ENCODE assay signal across 14 cellular contexts in genomic region chr11:75654314-75654713, GRCh38. TPM values are rescaled to one million over a fixed set of nuclear protein-coding genes. Genes with fewer than 3 reads are reported as not detected.
DNase-seq lines count a peak whose midpoint lies in the region; ATAC-seq and TF ChIP-seq lines count a peak whose summit lies in the region.
"Had no signal": no experiment of that assay in that cellular context is flagged by ENCODE, and none has a peak within 500 bp of the region (broad histone marks: within the 10 kb centered on the region; RNA-seq: fewer than 3 reads in every experiment).

No MANE protein-coding gene starts in this region.

- H3K36me3 ChIP-seq in thyroid gland (no peaks in the 10 kb centered on the region), SJCRH30 (no peaks in the 10 kb centered on the region)
- H3K36me3 ChIP-seq: lower lobe of right lung, SJSA1, transverse colon had no signal

- TF ChIP-seq CTCF in fibroblast of mammary gland (conservative IDR thresholded peaks at IDR 0.05; ENCODE audit: control insufficient read depth, insufficient read depth, low read depth, low read length) (no peak), thyroid gland (IDR thresholded peaks at IDR 0.05) (no peak)

- ATAC-seq in HG03442 (IDR thresholded peaks at IDR 0.05; ENCODE audit: unreplicated experiment) (peak; percentile 81), left colon (no peak)

- no peaks in the 10 kb centered on the region for H3K27me3 ChIP-seq in thyroid gland
- no peaks in the 10 kb centered on the region for H3K27me3 ChIP-seq in SJCRH30
- H3K27me3 ChIP-seq: SJSA1, transverse colon had no signal

- WGBS in thyroid gland, 2 donors: 80 to 91% methylated on average over 3 of the region's 3 CpGs

- peak; percentile 51 for DNase-seq in GM04503 (ENCODE audit: low read depth)
- DNase-seq in GM19238 (ENCODE audit: insufficient read length, low spot score): peak; percentile 18
- peak; percentile 49 for DNase-seq in fibroblast of mammary gland (ENCODE audit: low read depth)
- no peak for DNase-seq in thyroid gland
- no peak for DNase-seq in D341Med (ENCODE audit: low spot score)
- DNase-seq in SJCRH30: no peak
- no peak for DNase-seq in left colon
- DNase-seq: activated gamma-delta T cell treated with Interleukin-2 at 50 U/mL for 16 hours, lower lobe of right lung, NCI-H1105 treated with DMSO at 0.1 percent for 48 hours, transverse colon had no signal

- H3K9me3 ChIP-seq in thyroid gland (no peaks in the 10 kb centered on the region), SJCRH30 (replicated peaks) (no peaks in the 10 kb centered on the region)
- H3K9me3 ChIP-seq: lower lobe of right lung, SJSA1, transverse colon had no signal

- H3K4me1 ChIP-seq in thyroid gland (no peaks in the 10 kb centered on the region), SJCRH30 (peaks cover 14% of the 10 kb centered on the region)
- H3K4me1 ChIP-seq: lower lobe of right lung, SJSA1, transverse colon had no signal

- intact Hi-C loops in thyroid gland (cut with DNase I): no loop called here
- intact Hi-C loops in left colon (cut with DNase I, micrococcal nuclease): no loop called here

- no peak for TF ChIP-seq POLR2A in thyroid gland (IDR thresholded peaks at IDR 0.05)

- H3K27ac ChIP-seq in thyroid gland (no peak overlapping the region), SJCRH30 (no peak overlapping the region)
- H3K27ac ChIP-seq: lower lobe of right lung, SJSA1, transverse colon had no signal

- H3K4me3 ChIP-seq in fibroblast of mammary gland (ENCODE audit: control insufficient read depth, low read depth, low read length): no peak overlapping the region
- no peak overlapping the region for H3K4me3 ChIP-seq in thyroid gland (replicated peaks in 1 of 3)
- no peak overlapping the region for H3K4me3 ChIP-seq in SJCRH30
- H3K4me3 ChIP-seq: lower lobe of right lung, SJSA1, transverse colon had no signal

RNA-seq across cellular contexts. Expression of gene MAP6, which starts 14.5 kb away (rescaled TPM):
- total RNA-seq in thyroid gland (10 to 100 TPM in 1 of 4 donors, 1 to 10 TPM in 3; 4.8 to 13.8 (median 9.4) TPM), left colon (1 to 10 TPM in 1 of 2 donors, under 1 TPM in 1; 0.58 to 1.7 TPM)
- total RNA-seq in SJCRH30 (2014; rRNA removed; shearing (Covaris generic)): 0.53 and 0.79 TPM in 2 replicates
- total RNA-seq: endothelial cell of umbilical vein had no signal

Comparison
In these comparisons a context has a peak if more than half of its experiments do, and no peak if none do; other contexts are left out.
1. DNase-seq: peak in GM04503 (single experiment), GM19238 (single experiment) and fibroblast of mammary gland (single experiment); none in thyroid gland (0 of 2), D341Med (single experiment), SJCRH30 (0 of 2) and left colon (0 of 2).